6 cellular contexts compared by ENCODE assay signal in the genomic region with DNA sequence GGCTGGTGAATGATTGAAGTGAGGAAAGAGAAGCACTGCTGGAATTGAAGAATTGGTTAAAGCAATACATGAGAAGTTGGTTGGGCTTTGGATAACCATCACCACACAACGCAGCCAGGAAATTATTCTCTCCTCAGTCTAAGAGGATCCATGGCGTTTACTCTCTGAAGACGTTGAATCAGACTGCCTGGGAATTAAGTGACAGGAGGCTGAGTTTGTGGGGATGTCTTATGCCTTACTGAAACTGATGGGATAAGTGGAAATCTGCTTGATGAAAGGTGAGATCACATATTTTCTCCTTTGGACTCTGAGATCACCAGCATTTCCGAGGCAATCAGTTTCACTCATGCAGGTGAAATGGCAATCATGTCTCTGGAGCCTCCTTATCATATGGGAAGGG.
"Had no signal": no experiment of that assay in that cellular context is flagged by ENCODE, and none has a peak within 500 bp of the region (broad histone marks: within the 10 kb centered on the region; RNA-seq: fewer than 3 reads in every experiment).

No MANE protein-coding gene starts in this region.

- H3K9ac ChIP-seq: KMS-11 had no signal

- H3K27ac ChIP-seq: HL-60, KMS-11 had no signal

- H3K4me3 ChIP-seq: K562 had no signal

- DNase-seq: IMR-90, KBM-7, KG1 had no signal

- H3K4me2 ChIP-seq: KMS-11 had no signal
